Comparison of ENCODE assay signal across 18 cellular contexts in genomic region chr6:2085657-2086056, GRCh38.
DNase-seq lines count a peak whose midpoint lies in the region; FAIRE-seq and TF ChIP-seq lines count a peak whose summit lies in the region.
"Had no signal": no experiment of that assay in that cellular context is flagged by ENCODE, and none has a peak within 500 bp of the region (broad histone marks: within the 10 kb centered on the region; RNA-seq: fewer than 3 reads in every experiment).

No MANE protein-coding gene starts in this region.

- FAIRE-seq in RCC 7860 (lab: Jason Lieb, UNC): peak; percentile 16
- FAIRE-seq: G401.6, H54 had no signal

- no peaks in the 10 kb centered on the region for H3K27me3 ChIP-seq in kidney epithelial cell (ENCODE audit: control insufficient read depth, insufficient read depth, low read length)
- H3K27me3 ChIP-seq: Peyer's patch, SJSA1 had no signal

- no peak overlapping the region for H3K4me3 ChIP-seq in kidney epithelial cell (ENCODE audit: low read depth, low read length)
- H3K4me3 ChIP-seq: Peyer's patch, SJSA1 had no signal

- peak; percentile 37 for DNase-seq in Caki2 (ENCODE audit: low read depth)
- DNase-seq in RCC 7860 (ENCODE audit: low spot score): peak; percentile 12
- peak; percentile 39 for DNase-seq in kidney epithelial cell (ENCODE audit: low read depth)
- DNase-seq in renal cortical epithelial cell (ENCODE audit: low read depth): peak; percentile 91
- DNase-seq in T-helper 9 cell: no peak
- DNase-seq in inferior parietal cortex (ENCODE audit: extremely low spot score): no peak
- DNase-seq in DMS153 treated with DMSO at 0.1 percent for 48 hours (lab: John Stamatoyannopoulos, UW; ENCODE audit: unreplicated experiment): no peak
- DNase-seq: CD8-positive, alpha-beta memory T cell; IMR-90; NCI-H1694; NCI-H2081; NCI-H2171 treated with DMSO at 0.1 percent for 48 hours; NCI-H524 treated with DMSO at 0.1 percent for 48 hours; NCI-H82; Peyer's patch had no signal

- TF ChIP-seq CTCF in kidney epithelial cell (IDR thresholded peaks at IDR 0.05; ENCODE audit: insufficient read depth, low read length, poor library complexity, severe bottlenecking): no peak

- in situ Hi-C loops in Caki2 (cut with HindIII; ENCODE audit: low pct_unique_long_range_greater_than_20kb, low sequenced_read_pairs): no loop called here

- H3K36me3 ChIP-seq in kidney epithelial cell (ENCODE audit: control insufficient read depth, insufficient read depth, low read length): no peaks in the 10 kb centered on the region
- H3K36me3 ChIP-seq: Peyer's patch, SJSA1 had no signal

Comparison
In these comparisons a context has a peak if more than half of its experiments do, and no peak if none do; other contexts are left out.
1. DNase-seq: peak in Caki2 (single experiment), RCC 7860 (single experiment), kidney epithelial cell (single experiment) and renal cortical epithelial cell (single experiment); none in T-helper 9 cell (single experiment), inferior parietal cortex (single experiment) and DMS153 treated with DMSO at 0.1 percent for 48 hours (single experiment).